In genomic region chr20:16385462-16385861, GRCh38 we compare ENCODE assay signal across 26 cellular contexts.
"Had no signal": no experiment of that assay in that cellular context is flagged by ENCODE, and none has a peak within 500 bp of the region (broad histone marks: within the 10 kb centered on the region; RNA-seq: fewer than 3 reads in every experiment).

No MANE protein-coding gene starts in this region.

- H3K4me1 ChIP-seq: adrenal gland had no signal

- H3K27ac ChIP-seq: adrenal gland, SK-N-MC, WERI-Rb-1 had no signal

- H3K9me3 ChIP-seq: adrenal gland, MG63 had no signal

- H3K4me3 ChIP-seq: adrenal gland, MG63, SK-N-MC had no signal

- H3K36me3 ChIP-seq: adrenal gland, MG63, WERI-Rb-1 had no signal

- ATAC-seq: activated CD4-positive, alpha-beta T cell treated with anti-CD3 and anti-CD28 coated beads for 36 hours; activated CD8-positive, alpha-beta T cell treated with anti-CD3 and anti-CD28 coated beads for 36 hours; Panc1; Right ventricle myocardium inferior; T-cell had no signal

- DNase-seq: activated CD4-positive, alpha-beta T cell treated with anti-CD3 and anti-CD28 coated beads for 36 hours; activated CD4-positive, alpha-beta T cell treated with anti-CD3 and anti-CD28 coated beads, Interleukin-2, amount 50 U/mL, for 1 hour; activated CD8-positive, alpha-beta memory T cell treated with anti-CD3 and anti-CD28 coated beads, Interleukin-2, amount 50 U/mL, for 4 hours; activated CD8-positive, alpha-beta T cell treated with anti-CD3 and anti-CD28 coated beads for 36 hours; activated naive CD4-positive, alpha-beta T cell treated with anti-CD3 and anti-CD28 coated beads, Interleukin-2, amount 50 U/mL, for 16 hours; activated naive CD8-positive, alpha-beta T cell treated with anti-CD3 and anti-CD28 coated beads, Interleukin-2, amount 10 ng/mL, durations not matched to agents 7 days and 5 days; adrenal gland; anterior cingulate cortex; caudate nucleus; MG63; MV-4-11; NCI-H1092 treated with DMSO at 0.1 percent for 48 hours; NCI-H1417 treated with DMSO at 0.1 percent for 48 hours; NCI-H1694; NCI-H2029 treated with DMSO at 0.1 percent for 48 hours; NCI-H446; NCI-H526; NCI-H82; OCI-M1; RPMI8226; T-cell; T-helper 2 cell; WERI-Rb-1 had no signal

- H3K27me3 ChIP-seq: adrenal gland, MG63 had no signal
